ENCODE assay signal across 16 cellular contexts in genomic region chr11:61832207-61832606, GRCh38. TPM values are rescaled to one million over a fixed set of nuclear protein-coding genes. Genes with fewer than 3 reads are reported as not detected.
DNase-seq lines count a peak whose midpoint lies in the region; ATAC-seq and TF ChIP-seq lines count a peak whose summit lies in the region.
"Had no signal": no experiment of that assay in that cellular context is flagged by ENCODE, and none has a peak within 500 bp of the region (broad histone marks: within the 10 kb centered on the region; RNA-seq: fewer than 3 reads in every experiment).

No MANE protein-coding gene starts in this region.

- peak overlapping the region; percentile 99 for H3K27ac Mint-ChIP-seq in activated CD4-positive, alpha-beta memory T cell treated with anti-CD3 and anti-CD28 coated beads, Interleukin-2, amount 10 ng/mL, durations not matched to agents 7 days and 5 days
- no peak overlapping the region for H3K27ac Mint-ChIP-seq in activated CD4-positive, alpha-beta memory T cell treated with anti-CD3 and anti-CD28 coated beads for 36 hours
- H3K27ac Mint-ChIP-seq in glutamatergic neuron (ENCODE audit: unreplicated experiment), result peak overlapping the region; percentile 65
- H3K27ac Mint-ChIP-seq: activated T-cell treated with anti-CD3 and anti-CD28 coated beads, Interleukin-2, amount 50 U/mL, for 24 hours had no signal

- peaks cover 5% of the 10 kb centered on the region for H3K27me3 Mint-ChIP-seq in activated CD4-positive, alpha-beta memory T cell treated with anti-CD3 and anti-CD28 coated beads, Interleukin-2, amount 10 ng/mL, durations not matched to agents 7 days and 5 days
- H3K27me3 Mint-ChIP-seq in activated CD4-positive, alpha-beta memory T cell treated with anti-CD3 and anti-CD28 coated beads for 36 hours, result peaks cover 9% of the 10 kb centered on the region
- peaks cover 21% of the 10 kb centered on the region for H3K27me3 Mint-ChIP-seq in glutamatergic neuron (ENCODE audit: unreplicated experiment)

- H3K27ac ChIP-seq in VCaP (peak overlapping the region; percentile 74), tibial artery (peak overlapping the region; percentile 77 to 92)

- no peaks in the 10 kb centered on the region for H3K36me3 ChIP-seq in tibial artery

- H3K9me3 Mint-ChIP-seq in activated CD4-positive, alpha-beta memory T cell treated with anti-CD3 and anti-CD28 coated beads, Interleukin-2, amount 10 ng/mL, durations not matched to agents 7 days and 5 days, result no peaks in the 10 kb centered on the region
- no peaks in the 10 kb centered on the region for H3K9me3 Mint-ChIP-seq in activated CD4-positive, alpha-beta memory T cell treated with anti-CD3 and anti-CD28 coated beads for 36 hours
- H3K9me3 Mint-ChIP-seq in glutamatergic neuron (ENCODE audit: unreplicated experiment), result peaks cover 16% of the 10 kb centered on the region
- H3K9me3 Mint-ChIP-seq: activated T-cell treated with anti-CD3 and anti-CD28 coated beads, Interleukin-2, amount 50 U/mL, for 24 hours had no signal

- TF ChIP-seq CTCF in VCaP (conservative IDR thresholded peaks at IDR 0.05) (no peak), glutamatergic neuron (IDR thresholded peaks at IDR 0.05; ENCODE audit: partially characterized antibody, unreplicated experiment) (no peak), tibial artery (IDR thresholded peaks at IDR 0.05) (no peak)

- H3K27me3 ChIP-seq in tibial artery, result no peaks in the 10 kb centered on the region

- no peak overlapping the region for H3K4me3 ChIP-seq in tibial artery
- H3K4me3 ChIP-seq: mucosa of descending colon had no signal

- no peak overlapping the region for H3K4me3 Mint-ChIP-seq in activated CD4-positive, alpha-beta memory T cell treated with anti-CD3 and anti-CD28 coated beads, Interleukin-2, amount 10 ng/mL, durations not matched to agents 7 days and 5 days
- H3K4me3 Mint-ChIP-seq in activated CD4-positive, alpha-beta memory T cell treated with anti-CD3 and anti-CD28 coated beads for 36 hours, result no peak overlapping the region
- peak overlapping the region; percentile 92 for H3K4me3 Mint-ChIP-seq in glutamatergic neuron (ENCODE audit: unreplicated experiment)
- H3K4me3 Mint-ChIP-seq: activated T-cell treated with anti-CD3 and anti-CD28 coated beads, Interleukin-2, amount 50 U/mL, for 24 hours had no signal

- H3K36me3 Mint-ChIP-seq in activated CD4-positive, alpha-beta memory T cell treated with anti-CD3 and anti-CD28 coated beads, Interleukin-2, amount 10 ng/mL, durations not matched to agents 7 days and 5 days (ENCODE audit: low read depth), result peaks cover 64% of the 10 kb centered on the region
- peaks cover 2% of the 10 kb centered on the region for H3K36me3 Mint-ChIP-seq in activated CD4-positive, alpha-beta memory T cell treated with anti-CD3 and anti-CD28 coated beads for 36 hours
- H3K36me3 Mint-ChIP-seq in glutamatergic neuron (ENCODE audit: unreplicated experiment), result no peaks in the 10 kb centered on the region

- POLR2A ChIA-PET in activated CD4-positive, alpha-beta memory T cell treated with anti-CD3 and anti-CD28 coated beads, Interleukin-2, amount 10 ng/mL, durations not matched to agents 7 days and 5 days (lab: Charles Lee), result interaction anchor here (0.7 kb wide), 1 partner anchor 39 kb away, joined by 3 read pairs; the partner anchor contains the start of gene FEN1
- POLR2A ChIA-PET in activated CD4-positive, alpha-beta memory T cell treated with anti-CD3 and anti-CD28 coated beads for 36 hours (lab: Charles Lee), result no interaction called here

- H3K9me3 ChIP-seq in tibial artery, result no peaks in the 10 kb centered on the region
- H3K9me3 ChIP-seq: mucosa of descending colon had no signal

- intact Hi-C loops in activated CD4-positive, alpha-beta memory T cell treated with anti-CD3 and anti-CD28 coated beads for 36 hours (cut with micrococcal nuclease), result no loop called here
- intact Hi-C loops in tibial artery (cut with DNase I; ENCODE audit: low total_unique reads), result loop anchor here (5.0 kb wide), 1 partner anchor 55 kb away; no protein-coding TSS in a partner anchor

- CTCF ChIA-PET in activated CD4-positive, alpha-beta memory T cell treated with anti-CD3 and anti-CD28 coated beads, Interleukin-2, amount 10 ng/mL, durations not matched to agents 7 days and 5 days (lab: Charles Lee), result no interaction called here
- CTCF ChIA-PET in activated CD4-positive, alpha-beta memory T cell treated with anti-CD3 and anti-CD28 coated beads for 36 hours (lab: Charles Lee), result interaction anchor here (0.6 kb wide), 1 partner anchor 116 kb away, joined by 3 read pairs; no protein-coding TSS in a partner anchor

- H3K4me1 Mint-ChIP-seq in activated CD4-positive, alpha-beta memory T cell treated with anti-CD3 and anti-CD28 coated beads, Interleukin-2, amount 10 ng/mL, durations not matched to agents 7 days and 5 days, result peaks cover 71% of the 10 kb centered on the region
- peaks cover 25% of the 10 kb centered on the region for H3K4me1 Mint-ChIP-seq in activated CD4-positive, alpha-beta memory T cell treated with anti-CD3 and anti-CD28 coated beads for 36 hours (ENCODE audit: low read depth)
- H3K4me1 Mint-ChIP-seq in glutamatergic neuron (ENCODE audit: low read depth, unreplicated experiment), result peaks cover 46% of the 10 kb centered on the region

- ATAC-seq in GM21723 (IDR thresholded peaks at IDR 0.05; ENCODE audit: unreplicated experiment), result no peak
- ATAC-seq: mucosa of descending colon, PC-3 had no signal

- no peak for DNase-seq in activated CD4-positive, alpha-beta memory T cell treated with anti-CD3 and anti-CD28 coated beads, Interleukin-2, amount 10 ng/mL, durations not matched to agents 7 days and 5 days
- no peak for DNase-seq in activated CD4-positive, alpha-beta memory T cell treated with anti-CD3 and anti-CD28 coated beads for 36 hours
- DNase-seq in glutamatergic neuron (no peak), tibial artery (no peak), NCI-H226 (no peak), NCI-H1092 treated with DMSO at 0.1 percent for 48 hours (lab: John Stamatoyannopoulos, UW) (no peak)
- DNase-seq: ACHN; activated T-cell treated with anti-CD3 and anti-CD28 coated beads, Interleukin-2, amount 50 U/mL, for 24 hours; mucosa of descending colon; NCI-H1436 treated with DMSO at 0.1 percent for 48 hours; NCI-H510A treated with DMSO at 0.1 percent for 48 hours; PC-3; stimulated activated CD4-positive, alpha-beta T cell treated with anti-CD3 and anti-CD28 coated beads, Interleukin-15, amount 100 ng/mL, for 24 hours; SW 1271 had no signal

- peaks cover 0 to 80% (median 76%) of the 10 kb centered on the region in 4 donors for H3K4me1 ChIP-seq in tibial artery

RNA-seq across cellular contexts. Expression of gene FADS2, which starts 4.1 kb away (rescaled TPM):
- 100 to 1,000 TPM; 251 to 253 TPM for total RNA-seq in activated CD4-positive, alpha-beta memory T cell treated with anti-CD3 and anti-CD28 coated beads, Interleukin-2, amount 10 ng/mL, durations not matched to agents 7 days and 5 days
- 10 to 100 TPM; 58.2 to 60.8 TPM for total RNA-seq in activated CD4-positive, alpha-beta memory T cell treated with anti-CD3 and anti-CD28 coated beads for 36 hours
- total RNA-seq in glutamatergic neuron (ENCODE audit: unreplicated experiment), result 701 TPM

RNA-seq across cellular contexts. Expression of gene FADS1, which starts 15.4 kb away (rescaled TPM):
- total RNA-seq in activated CD4-positive, alpha-beta memory T cell treated with anti-CD3 and anti-CD28 coated beads, Interleukin-2, amount 10 ng/mL, durations not matched to agents 7 days and 5 days, result 10 to 100 TPM; 63.6 to 68.2 TPM
- total RNA-seq in activated CD4-positive, alpha-beta memory T cell treated with anti-CD3 and anti-CD28 coated beads for 36 hours, result 10 to 100 TPM; 24.9 to 26.5 TPM
- total RNA-seq in glutamatergic neuron (ENCODE audit: unreplicated experiment), result 155 TPM

RNA-seq across cellular contexts. Expression of gene FEN1, which starts 39.5 kb away (rescaled TPM):
- total RNA-seq in activated CD4-positive, alpha-beta memory T cell treated with anti-CD3 and anti-CD28 coated beads, Interleukin-2, amount 10 ng/mL, durations not matched to agents 7 days and 5 days, result 100 to 1,000 TPM; 104 to 105 TPM
- 100 to 1,000 TPM; 108 to 111 TPM for total RNA-seq in activated CD4-positive, alpha-beta memory T cell treated with anti-CD3 and anti-CD28 coated beads for 36 hours
- total RNA-seq in glutamatergic neuron (ENCODE audit: unreplicated experiment), result 15.2 TPM

RNA-seq across cellular contexts. Expression of gene TMEM258, which starts 39.8 kb away (rescaled TPM):
- total RNA-seq in activated CD4-positive, alpha-beta memory T cell treated with anti-CD3 and anti-CD28 coated beads, Interleukin-2, amount 10 ng/mL, durations not matched to agents 7 days and 5 days, result 100 to 1,000 TPM; 192 to 196 TPM
- total RNA-seq in activated CD4-positive, alpha-beta memory T cell treated with anti-CD3 and anti-CD28 coated beads for 36 hours, result 100 to 1,000 TPM; 191 to 192 TPM
- 82.7 TPM for total RNA-seq in glutamatergic neuron (ENCODE audit: unreplicated experiment)

RNA-seq across cellular contexts. Expression of gene FADS3, which starts 59.1 kb away (rescaled TPM):
- 1 to 10 TPM; 5.2 to 5.4 TPM for total RNA-seq in activated CD4-positive, alpha-beta memory T cell treated with anti-CD3 and anti-CD28 coated beads, Interleukin-2, amount 10 ng/mL, durations not matched to agents 7 days and 5 days
- total RNA-seq in activated CD4-positive, alpha-beta memory T cell treated with anti-CD3 and anti-CD28 coated beads for 36 hours, result 10 to 100 TPM; 11.9 to 12.1 TPM
- 9.7 TPM for total RNA-seq in glutamatergic neuron (ENCODE audit: unreplicated experiment)

Comparison
In these comparisons a context has a peak if more than half of its experiments do, and no peak if none do; other contexts are left out.
1. RNA of gene FADS2, which starts 4.1 kb away (total RNA-seq): 701 TPM in glutamatergic neuron (single experiment) and 251 to 253 TPM in activated CD4-positive, alpha-beta memory T cell treated with anti-CD3 and anti-CD28 coated beads, Interleukin-2, amount 10 ng/mL, durations not matched to agents 7 days and 5 days; 58.2 to 60.8 TPM in activated CD4-positive, alpha-beta memory T cell treated with anti-CD3 and anti-CD28 coated beads for 36 hours; every median in the first group is over 4 times any median in the second.